Comparison of ENCODE assay signal across 8 cellular contexts in the genomic region with DNA sequence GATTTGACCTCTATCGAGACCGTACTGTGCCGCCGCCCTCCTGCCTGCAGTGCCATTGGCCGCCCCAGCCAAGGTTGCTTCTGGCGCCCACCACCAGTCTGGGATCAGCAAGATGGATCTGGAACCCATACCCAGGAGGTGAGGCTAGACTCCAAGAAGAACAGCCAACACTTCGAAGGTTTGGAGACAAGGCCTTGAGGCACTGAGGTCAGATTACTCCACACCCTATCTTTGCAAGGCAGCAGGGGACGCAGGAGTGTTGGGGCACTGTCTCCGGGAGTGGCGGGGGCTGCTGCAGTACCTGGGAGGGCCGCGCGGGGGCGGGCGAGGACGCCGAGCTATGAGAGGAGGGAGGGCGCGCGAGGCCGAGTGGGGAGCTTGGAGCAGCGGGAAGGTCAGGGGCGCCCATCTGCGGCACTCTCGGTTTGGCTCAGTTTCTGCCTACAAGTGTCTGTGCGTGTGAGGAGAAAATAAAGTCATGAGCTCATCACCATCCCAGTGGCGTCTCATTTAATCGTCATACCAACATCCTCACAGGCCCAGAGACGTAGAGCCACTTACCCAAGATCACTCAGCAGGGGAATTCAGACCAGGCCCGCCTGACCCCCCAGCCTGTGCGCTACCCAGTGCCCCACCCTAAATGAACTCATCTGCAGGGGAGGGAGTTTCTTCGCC. TPM values are rescaled to one million over a fixed set of nuclear protein-coding genes. Genes with fewer than 3 reads are reported as not detected.
DNase-seq lines count a peak whose midpoint lies in the region; ATAC-seq and TF ChIP-seq lines count a peak whose summit lies in the region.

No MANE protein-coding gene starts in this region.

- no peak overlapping the region for H3K4me3 Mint-ChIP-seq in activated CD4-positive, alpha-beta T cell treated with anti-CD3 and anti-CD28 coated beads, Interleukin-2, amount 10 ng/mL, durations not matched to agents 7 days and 5 days

- DNase-seq in GM12865 (ENCODE audit: low read depth) (peak; percentile 73), NCI-H2171 (lab: John Stamatoyannopoulos, UW) (peak; percentile 40), dedifferentiated amniotic fluid mesenchymal stem cell (ENCODE audit: extremely low spot score) (peak; percentile 34), lung microvascular endothelial cell (ENCODE audit: low read depth in 2 of 2) (peak; percentile 39 to 58)
- peak; percentile 74 for DNase-seq in activated CD4-positive, alpha-beta T cell treated with anti-CD3 and anti-CD28 coated beads, Interleukin-2, amount 10 ng/mL, durations not matched to agents 7 days and 5 days
- peak; percentile 56 to 59 for DNase-seq in stimulated activated CD8-positive, alpha-beta memory T cell treated with anti-CD3 and anti-CD28 coated beads, Interleukin-2, amount 100 ng/mL, for 1 hour (ENCODE audit: low read depth in 2 of 2)

- no peak overlapping the region for H3K27ac Mint-ChIP-seq in activated CD4-positive, alpha-beta T cell treated with anti-CD3 and anti-CD28 coated beads, Interleukin-2, amount 10 ng/mL, durations not matched to agents 7 days and 5 days

- no peaks in the 10 kb centered on the region for H3K9me3 Mint-ChIP-seq in activated CD4-positive, alpha-beta T cell treated with anti-CD3 and anti-CD28 coated beads, Interleukin-2, amount 10 ng/mL, durations not matched to agents 7 days and 5 days

- peaks cover 18% of the 10 kb centered on the region for H3K27me3 Mint-ChIP-seq in activated CD4-positive, alpha-beta T cell treated with anti-CD3 and anti-CD28 coated beads, Interleukin-2, amount 10 ng/mL, durations not matched to agents 7 days and 5 days

- H3K4me1 Mint-ChIP-seq in activated CD4-positive, alpha-beta T cell treated with anti-CD3 and anti-CD28 coated beads, Interleukin-2, amount 10 ng/mL, durations not matched to agents 7 days and 5 days = peaks cover 7% of the 10 kb centered on the region

- no peak overlapping the region for H3K4me3 ChIP-seq in GM12865 (ENCODE audit: low read depth, low read length)

- ATAC-seq in HG02759 (IDR thresholded peaks at IDR 0.05; ENCODE audit: unreplicated experiment) (peak; percentile 88), GM19324 (IDR thresholded peaks at IDR 0.05; ENCODE audit: low FRiP score, unreplicated experiment) (no peak)

- POLR2A ChIA-PET in activated CD4-positive, alpha-beta T cell treated with anti-CD3 and anti-CD28 coated beads, Interleukin-2, amount 10 ng/mL, durations not matched to agents 7 days and 5 days (lab: Charles Lee) = no interaction called here

- no peaks in the 10 kb centered on the region for H3K36me3 Mint-ChIP-seq in activated CD4-positive, alpha-beta T cell treated with anti-CD3 and anti-CD28 coated beads, Interleukin-2, amount 10 ng/mL, durations not matched to agents 7 days and 5 days (ENCODE audit: low read depth)

- CTCF ChIA-PET in activated CD4-positive, alpha-beta T cell treated with anti-CD3 and anti-CD28 coated beads, Interleukin-2, amount 10 ng/mL, durations not matched to agents 7 days and 5 days (lab: Charles Lee) = interaction anchor here (0.6 to 6.2 kb wide), 18 partner anchors 8 to 407 kb away, joined by 3 to 60 read pairs (median 3); no protein-coding TSS in a partner anchor

- peak; percentile 91 for TF ChIP-seq CTCF in GM12865 (IDR thresholded peaks at IDR 0.05; ENCODE audit: insufficient read depth, low read depth, low read length, missing control alignments)

RNA-seq across cellular contexts. Expression of a gene that starts 20.5 kb away (rescaled TPM):
- not detected for total RNA-seq in activated CD4-positive, alpha-beta T cell treated with anti-CD3 and anti-CD28 coated beads, Interleukin-2, amount 10 ng/mL, durations not matched to agents 7 days and 5 days
- under 0.01 TPM in 1 of 2 replicates, not detected in the other for total RNA-seq in lung microvascular endothelial cell
